ENCODE assay signal across 5 cellular contexts in genomic region chr10:27678166-27678565, GRCh38.
"Had no signal": no experiment of that assay in that cellular context is flagged by ENCODE, and none has a peak within 500 bp of the region (broad histone marks: within the 10 kb centered on the region; RNA-seq: fewer than 3 reads in every experiment).

No MANE protein-coding gene starts in this region.

- DNase-seq: H9, HCEC 1CT, IMR-90 had no signal

- H3K4me3 Mint-ChIP-seq: GM23338, H9 had no signal

- H3K27ac Mint-ChIP-seq: GM23338 had no signal

- H3K9me3 Mint-ChIP-seq: GM23338, H9 had no signal

- ATAC-seq: GM23338, K562 had no signal

- H3K4me3 ChIP-seq: GM23338, K562 had no signal
